Comparison of ENCODE assay signal across 21 cellular contexts in genomic region chr21:38474796-38475195, GRCh38. TPM values are rescaled to one million over a fixed set of nuclear protein-coding genes. Genes with fewer than 3 reads are reported as not detected.
DNase-seq lines count a peak whose midpoint lies in the region; ATAC-seq and TF ChIP-seq lines count a peak whose summit lies in the region.
"Had no signal": no experiment of that assay in that cellular context is flagged by ENCODE, and none has a peak within 500 bp of the region (broad histone marks: within the 10 kb centered on the region; RNA-seq: fewer than 3 reads in every experiment).

No MANE protein-coding gene starts in this region.

- TF ChIP-seq POLR2A in esophagus muscularis mucosa (IDR thresholded peaks at IDR 0.05; ENCODE audit: low read depth) (no peak), stomach (IDR thresholded peaks at IDR 0.05) (no peak)

- H3K9me3 Mint-ChIP-seq in activated T-cell treated with anti-CD3 and anti-CD28 coated beads, Interleukin-2, amount 50 U/mL, for 4 hours: no peaks in the 10 kb centered on the region
- no peaks in the 10 kb centered on the region for H3K9me3 Mint-ChIP-seq in Caco-2 (ENCODE audit: unreplicated experiment)
- H3K9me3 Mint-ChIP-seq: IgD-negative memory B cell had no signal

- no peak overlapping the region for H3K27ac Mint-ChIP-seq in Caco-2 (ENCODE audit: unreplicated experiment)
- H3K27ac Mint-ChIP-seq: CD4-positive, alpha-beta memory T cell; IgD-negative memory B cell had no signal

- no peaks in the 10 kb centered on the region for H3K9me3 ChIP-seq in esophagus muscularis mucosa
- H3K9me3 ChIP-seq in stomach: no peaks in the 10 kb centered on the region
- H3K9me3 ChIP-seq in Caco-2: no peaks in the 10 kb centered on the region

- H3K27me3 ChIP-seq in esophagus muscularis mucosa (peaks cover 0 to 50% (median 3%) of the 10 kb centered on the region in 4 donors), stomach (peaks cover 0 to 43% (median 13%) of the 10 kb centered on the region in 3 donors), Caco-2 (replicated peaks; ENCODE audit: control insufficient read depth, insufficient read depth, low read length) (no peaks in the 10 kb centered on the region)

- H3K27ac ChIP-seq in VCaP (peak overlapping the region; percentile 56; the same call in 1 of the 2 replicates), esophagus muscularis mucosa (replicated peaks in 1 of 4) (peak overlapping the region in 3 of 4 donors; percentile 31 to 59 (median 47)), stomach (peak overlapping the region in 4 of 5 donors; percentile 41 to 68 (median 51))
- H3K27ac ChIP-seq: RWPE1 had no signal

- no peak for TF ChIP-seq EP300 in esophagus muscularis mucosa (IDR thresholded peaks at IDR 0.05)
- no peak for TF ChIP-seq EP300 in stomach (IDR thresholded peaks at IDR 0.05)

- H3K4me1 ChIP-seq in esophagus muscularis mucosa (peaks cover 0 to 32% (median 5%) of the 10 kb centered on the region in 4 donors), stomach (peaks cover 0 to 11% (median 0%) of the 10 kb centered on the region in 4 donors), Caco-2 (no peaks in the 10 kb centered on the region)

- in situ Hi-C loops in KBM-7 (cut with MboI; ENCODE audit: low pct_unique_long_range_greater_than_20kb, low sequenced_read_pairs): loop anchor here (25.0 kb wide), 1 partner anchor 663 kb away; no protein-coding TSS in a partner anchor

- POLR2A ChIA-PET in Caco-2 (lab: Charles Lee): no interaction called here

- CTCF ChIA-PET in Caco-2 (lab: Charles Lee): no interaction called here

- peaks cover 3% of the 10 kb centered on the region for H3K4me1 Mint-ChIP-seq in activated T-cell treated with anti-CD3 and anti-CD28 coated beads, Interleukin-2, amount 50 U/mL, for 4 hours (ENCODE audit: low read depth)
- no peaks in the 10 kb centered on the region for H3K4me1 Mint-ChIP-seq in Caco-2 (ENCODE audit: low read depth, unreplicated experiment)

- H3K4me3 Mint-ChIP-seq in activated T-cell treated with anti-CD3 and anti-CD28 coated beads, Interleukin-2, amount 50 U/mL, for 4 hours: no peak overlapping the region
- no peak overlapping the region for H3K4me3 Mint-ChIP-seq in Caco-2 (ENCODE audit: unreplicated experiment)
- H3K4me3 Mint-ChIP-seq: CD4-positive, alpha-beta memory T cell; IgD-negative memory B cell had no signal

- no TSS peak for BruUV-seq in Caco-2 (replicated peaks; lab: Mats Ljungman, UMichigan)

- intact Hi-C loops in esophagus muscularis mucosa (cut with DNase I) (no loop called here), stomach (cut with DNase I; ENCODE audit: low total_unique reads) (no loop called here), Caco-2 (cut with micrococcal nuclease; ENCODE audit: unreplicated experiment) (no loop called here)

- 91% methylated on average over 8 of the region's 8 CpGs for WGBS in esophagus muscularis mucosa
- WGBS in stomach, 5 donors: 91 to 95% (median 94%) methylated on average over 8 of the region's 8 CpGs

- H3K36me3 Mint-ChIP-seq in activated T-cell treated with anti-CD3 and anti-CD28 coated beads, Interleukin-2, amount 50 U/mL, for 4 hours (ENCODE audit: insufficient read depth): no peaks in the 10 kb centered on the region
- H3K36me3 Mint-ChIP-seq in Caco-2 (ENCODE audit: insufficient read depth, unreplicated experiment): no peaks in the 10 kb centered on the region
- H3K36me3 Mint-ChIP-seq: CD4-positive, alpha-beta memory T cell; IgD-negative memory B cell had no signal

- H3K4me3 ChIP-seq in Jurkat, Clone E6-1 (ENCODE audit: low read length): peak overlapping the region; percentile 38
- no peak overlapping the region for H3K4me3 ChIP-seq in esophagus muscularis mucosa
- H3K4me3 ChIP-seq in stomach: no peak overlapping the region
- H3K4me3 ChIP-seq in Caco-2 (ENCODE audit: low read depth, low read length): no peak overlapping the region

- H3K27me3 Mint-ChIP-seq in activated T-cell treated with anti-CD3 and anti-CD28 coated beads, Interleukin-2, amount 50 U/mL, for 4 hours (ENCODE audit: low read depth): peaks cover 55% of the 10 kb centered on the region
- peaks cover 19% of the 10 kb centered on the region for H3K27me3 Mint-ChIP-seq in Caco-2 (ENCODE audit: insufficient read depth, unreplicated experiment)

- H3K36me3 ChIP-seq in esophagus muscularis mucosa: no peaks in the 10 kb centered on the region
- H3K36me3 ChIP-seq in stomach: no peaks in the 10 kb centered on the region
- no peaks in the 10 kb centered on the region for H3K36me3 ChIP-seq in Caco-2 (ENCODE audit: control insufficient read depth, insufficient read depth, low read length)

- no peak for TF ChIP-seq CTCF in VCaP (conservative IDR thresholded peaks at IDR 0.05)
- no peak for TF ChIP-seq CTCF in esophagus muscularis mucosa (IDR thresholded peaks at IDR 0.05)
- no peak for TF ChIP-seq CTCF in stomach (IDR thresholded peaks at IDR 0.05)
- TF ChIP-seq CTCF in Caco-2 (IDR thresholded peaks at IDR 0.05; ENCODE audit: insufficient read depth in 1 of 2, low read depth in 1 of 2, low read length in 1 of 2, severe bottlenecking in 1 of 2, unreplicated experiment in 1 of 2): no peak

- no peak for ATAC-seq in activated T-cell treated with anti-CD3 and anti-CD28 coated beads, Interleukin-2, amount 50 U/mL, for 4 hours
- ATAC-seq: HCT116, SK-N-SH treated with all-trans-retinoic acid at 6 μM for 48 hours had no signal

- no peak for DNase-seq in Jurkat, Clone E6-1 (ENCODE audit: low read depth, low spot score)
- DNase-seq in esophagus muscularis mucosa (ENCODE audit: extremely low spot score) (no peak), stomach (no peak), KG1 (lab: John Stamatoyannopoulos, UW) (no peak), Caco-2 (no peak), KBM-7 (no peak)
- no peak for DNase-seq in activated T-cell treated with anti-CD3 and anti-CD28 coated beads, Interleukin-2, amount 50 U/mL, for 4 hours
- DNase-seq: CD4-positive, alpha-beta memory T cell; GDM1; GOT3; NCI-H1105; NCI-H146; NCI-H226; NCI-H774; NK-92 treated with Interleukin-12 subunit alpha and Interleukin-12 subunit beta, amount 100 ng/mL, for 24 hours had no signal

RNA-seq across cellular contexts. Expression of gene ERG, which starts 23.5 kb away (rescaled TPM):
- polyA plus RNA-seq in Jurkat, Clone E6-1 (2012; ENCODE audit: insufficient read depth, insufficient read length): 2.2 TPM
- total RNA-seq in esophagus muscularis mucosa (10 to 100 TPM in 2 of 4 donors, 1 to 10 TPM in 2; 3.7 to 13.3 (median 10.6) TPM), stomach (10 to 100 TPM in 1 of 5 donors, 1 to 10 TPM in 2, under 1 TPM in 1, not detected in 1; 0.58 to 14.5 (median 7.1) TPM), Caco-2 (2022) (not detected in 2 replicates)
- polyA plus RNA-seq in stomach: 1 to 10 TPM; 2.7 to 5.5 (median 3.8) TPM
- total RNA-seq in activated T-cell treated with anti-CD3 and anti-CD28 coated beads, Interleukin-2, amount 50 U/mL, for 4 hours: under 1 TPM in 1 of 3 donors, not detected in 2; 0.18 TPM
- total RNA-seq: CD4-positive, alpha-beta memory T cell had no signal
- polyA plus RNA-seq: BJ; CD4-positive, alpha-beta memory T cell; IgD-negative memory B cell had no signal
